In the genomic region with DNA sequence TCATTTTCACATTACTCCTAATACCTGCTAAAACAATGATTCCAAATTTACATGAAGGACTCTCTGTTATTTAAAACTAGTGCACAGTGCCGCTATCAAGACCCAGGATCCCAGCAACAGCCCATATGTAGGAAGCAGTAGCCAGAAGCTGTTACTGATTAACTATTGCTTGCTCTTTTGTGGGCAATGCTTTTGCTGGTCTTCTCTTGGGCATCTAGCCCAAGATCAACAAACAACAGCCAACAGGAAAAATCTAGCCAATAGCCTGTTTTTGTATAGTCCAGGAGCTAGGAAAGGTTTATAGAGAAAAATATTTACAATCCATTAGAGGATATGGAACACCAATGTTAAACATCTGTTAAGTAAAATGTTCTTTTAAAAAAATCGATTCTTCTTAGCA, we compare ENCODE assay signal across 1 cellular context.
TF ChIP-seq lines count a peak whose summit lies in the region.

No MANE protein-coding gene starts in this region.

TF ChIP-seq in HepG2, 621 proteins besides CTCF, POLR2A, EP300 and RAD21 (continued from another document):
- TF ChIP-seq, protein P1, sequence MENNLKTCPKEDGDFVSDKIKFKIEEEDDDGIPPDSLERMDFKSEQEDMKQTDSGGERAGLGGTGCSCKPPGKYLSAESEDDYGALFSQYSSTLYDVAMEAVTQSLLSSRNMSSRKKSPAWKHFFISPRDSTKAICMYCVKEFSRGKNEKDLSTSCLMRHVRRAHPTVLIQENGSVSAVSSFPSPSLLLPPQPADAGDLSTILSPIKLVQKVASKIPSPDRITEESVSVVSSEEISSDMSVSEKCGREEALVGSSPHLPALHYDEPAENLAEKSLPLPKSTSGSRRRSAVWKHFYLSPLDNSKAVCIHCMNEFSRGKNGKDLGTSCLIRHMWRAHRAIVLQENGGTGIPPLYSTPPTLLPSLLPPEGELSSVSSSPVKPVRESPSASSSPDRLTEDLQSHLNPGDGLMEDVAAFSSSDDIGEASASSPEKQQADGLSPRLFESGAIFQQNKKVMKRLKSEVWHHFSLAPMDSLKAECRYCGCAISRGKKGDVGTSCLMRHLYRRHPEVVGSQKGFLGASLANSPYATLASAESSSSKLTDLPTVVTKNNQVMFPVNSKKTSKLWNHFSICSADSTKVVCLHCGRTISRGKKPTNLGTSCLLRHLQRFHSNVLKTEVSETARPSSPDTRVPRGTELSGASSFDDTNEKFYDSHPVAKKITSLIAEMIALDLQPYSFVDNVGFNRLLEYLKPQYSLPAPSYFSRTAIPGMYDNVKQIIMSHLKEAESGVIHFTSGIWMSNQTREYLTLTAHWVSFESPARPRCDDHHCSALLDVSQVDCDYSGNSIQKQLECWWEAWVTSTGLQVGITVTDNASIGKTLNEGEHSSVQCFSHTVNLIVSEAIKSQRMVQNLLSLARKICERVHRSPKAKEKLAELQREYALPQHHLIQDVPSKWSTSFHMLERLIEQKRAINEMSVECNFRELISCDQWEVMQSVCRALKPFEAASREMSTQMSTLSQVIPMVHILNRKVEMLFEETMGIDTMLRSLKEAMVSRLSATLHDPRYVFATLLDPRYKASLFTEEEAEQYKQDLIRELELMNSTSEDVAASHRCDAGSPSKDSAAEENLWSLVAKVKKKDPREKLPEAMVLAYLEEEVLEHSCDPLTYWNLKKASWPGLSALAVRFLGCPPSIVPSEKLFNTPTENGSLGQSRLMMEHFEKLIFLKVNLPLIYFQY (CRISPR knock-in tag; IDR thresholded peaks at IDR 0.05; ENCODE audit: borderline replicate concordance): 0 out of 2 replicates have a peak, but pooled peaks have one; percentile 29
- TF ChIP-seq SRF (IDR thresholded peaks at IDR 0.05; ENCODE audit: low read depth, low read length): peak; percentile 48; the same call in 1 of the 2 replicates
- TF ChIP-seq, protein P2, sequence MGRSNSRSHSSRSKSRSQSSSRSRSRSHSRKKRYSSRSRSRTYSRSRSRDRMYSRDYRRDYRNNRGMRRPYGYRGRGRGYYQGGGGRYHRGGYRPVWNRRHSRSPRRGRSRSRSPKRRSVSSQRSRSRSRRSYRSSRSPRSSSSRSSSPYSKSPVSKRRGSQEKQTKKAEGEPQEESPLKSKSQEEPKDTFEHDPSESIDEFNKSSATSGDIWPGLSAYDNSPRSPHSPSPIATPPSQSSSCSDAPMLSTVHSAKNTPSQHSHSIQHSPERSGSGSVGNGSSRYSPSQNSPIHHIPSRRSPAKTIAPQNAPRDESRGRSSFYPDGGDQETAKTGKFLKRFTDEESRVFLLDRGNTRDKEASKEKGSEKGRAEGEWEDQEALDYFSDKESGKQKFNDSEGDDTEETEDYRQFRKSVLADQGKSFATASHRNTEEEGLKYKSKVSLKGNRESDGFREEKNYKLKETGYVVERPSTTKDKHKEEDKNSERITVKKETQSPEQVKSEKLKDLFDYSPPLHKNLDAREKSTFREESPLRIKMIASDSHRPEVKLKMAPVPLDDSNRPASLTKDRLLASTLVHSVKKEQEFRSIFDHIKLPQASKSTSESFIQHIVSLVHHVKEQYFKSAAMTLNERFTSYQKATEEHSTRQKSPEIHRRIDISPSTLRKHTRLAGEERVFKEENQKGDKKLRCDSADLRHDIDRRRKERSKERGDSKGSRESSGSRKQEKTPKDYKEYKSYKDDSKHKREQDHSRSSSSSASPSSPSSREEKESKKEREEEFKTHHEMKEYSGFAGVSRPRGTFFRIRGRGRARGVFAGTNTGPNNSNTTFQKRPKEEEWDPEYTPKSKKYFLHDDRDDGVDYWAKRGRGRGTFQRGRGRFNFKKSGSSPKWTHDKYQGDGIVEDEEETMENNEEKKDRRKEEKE (IDR thresholded peaks at IDR 0.05): no peak
- TF ChIP-seq CREB1 (IDR thresholded peaks at IDR 0.05): no peak
- no peak for TF ChIP-seq CREB1 (CRISPR knock-in tag; IDR thresholded peaks at IDR 0.05)
- TF ChIP-seq, protein P3, sequence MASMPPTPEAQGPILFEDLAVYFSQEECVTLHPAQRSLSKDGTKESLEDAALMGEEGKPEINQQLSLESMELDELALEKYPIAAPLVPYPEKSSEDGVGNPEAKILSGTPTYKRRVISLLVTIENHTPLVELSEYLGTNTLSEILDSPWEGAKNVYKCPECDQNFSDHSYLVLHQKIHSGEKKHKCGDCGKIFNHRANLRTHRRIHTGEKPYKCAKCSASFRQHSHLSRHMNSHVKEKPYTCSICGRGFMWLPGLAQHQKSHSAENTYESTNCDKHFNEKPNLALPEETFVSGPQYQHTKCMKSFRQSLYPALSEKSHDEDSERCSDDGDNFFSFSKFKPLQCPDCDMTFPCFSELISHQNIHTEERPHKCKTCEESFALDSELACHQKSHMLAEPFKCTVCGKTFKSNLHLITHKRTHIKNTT (CRISPR knock-in tag; IDR thresholded peaks at IDR 0.05): no peak
- no peak for TF ChIP-seq ZNF589 (CRISPR knock-in tag; conservative IDR thresholded peaks at IDR 0.05)
- no peak for TF ChIP-seq RELA (CRISPR knock-in tag; IDR thresholded peaks at IDR 0.05)
- peak; percentile 92 for TF ChIP-seq HNRNPUL1 (IDR thresholded peaks at IDR 0.05; ENCODE audit: low read depth, low read length)
- no peak for TF ChIP-seq NR2F6 (IDR thresholded peaks at IDR 0.05)
- peak; percentile 38; the same call in 1 of the 2 replicates for TF ChIP-seq NR2F6 (CRISPR knock-in tag; IDR thresholded peaks at IDR 0.05)
- no peak for TF ChIP-seq TCF7 (IDR thresholded peaks at IDR 0.05; ENCODE audit: low read depth)
- no peak for TF ChIP-seq PLRG1 (conservative IDR thresholded peaks at IDR 0.05)
- TF ChIP-seq, protein P4, sequence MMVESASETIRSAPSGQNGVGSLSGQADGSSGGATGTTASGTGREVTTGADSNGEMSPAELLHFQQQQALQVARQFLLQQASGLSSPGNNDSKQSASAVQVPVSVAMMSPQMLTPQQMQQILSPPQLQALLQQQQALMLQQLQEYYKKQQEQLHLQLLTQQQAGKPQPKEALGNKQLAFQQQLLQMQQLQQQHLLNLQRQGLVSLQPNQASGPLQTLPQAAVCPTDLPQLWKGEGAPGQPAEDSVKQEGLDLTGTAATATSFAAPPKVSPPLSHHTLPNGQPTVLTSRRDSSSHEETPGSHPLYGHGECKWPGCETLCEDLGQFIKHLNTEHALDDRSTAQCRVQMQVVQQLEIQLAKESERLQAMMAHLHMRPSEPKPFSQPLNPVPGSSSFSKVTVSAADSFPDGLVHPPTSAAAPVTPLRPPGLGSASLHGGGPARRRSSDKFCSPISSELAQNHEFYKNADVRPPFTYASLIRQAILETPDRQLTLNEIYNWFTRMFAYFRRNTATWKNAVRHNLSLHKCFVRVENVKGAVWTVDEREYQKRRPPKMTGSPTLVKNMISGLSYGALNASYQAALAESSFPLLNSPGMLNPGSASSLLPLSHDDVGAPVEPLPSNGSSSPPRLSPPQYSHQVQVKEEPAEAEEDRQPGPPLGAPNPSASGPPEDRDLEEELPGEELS (CRISPR knock-in tag; IDR thresholded peaks at IDR 0.05): peak; percentile 73
- no peak for TF ChIP-seq DNMT1 (CRISPR knock-in tag; IDR thresholded peaks at IDR 0.05)
- TF ChIP-seq TP53 (CRISPR knock-in tag; conservative IDR thresholded peaks at IDR 0.05): no peak
- peak; percentile 61; the same call in 1 of the 2 replicates for TF ChIP-seq HMG20A (CRISPR knock-in tag; IDR thresholded peaks at IDR 0.05; ENCODE audit: borderline replicate concordance)
- TF ChIP-seq, protein P5, sequence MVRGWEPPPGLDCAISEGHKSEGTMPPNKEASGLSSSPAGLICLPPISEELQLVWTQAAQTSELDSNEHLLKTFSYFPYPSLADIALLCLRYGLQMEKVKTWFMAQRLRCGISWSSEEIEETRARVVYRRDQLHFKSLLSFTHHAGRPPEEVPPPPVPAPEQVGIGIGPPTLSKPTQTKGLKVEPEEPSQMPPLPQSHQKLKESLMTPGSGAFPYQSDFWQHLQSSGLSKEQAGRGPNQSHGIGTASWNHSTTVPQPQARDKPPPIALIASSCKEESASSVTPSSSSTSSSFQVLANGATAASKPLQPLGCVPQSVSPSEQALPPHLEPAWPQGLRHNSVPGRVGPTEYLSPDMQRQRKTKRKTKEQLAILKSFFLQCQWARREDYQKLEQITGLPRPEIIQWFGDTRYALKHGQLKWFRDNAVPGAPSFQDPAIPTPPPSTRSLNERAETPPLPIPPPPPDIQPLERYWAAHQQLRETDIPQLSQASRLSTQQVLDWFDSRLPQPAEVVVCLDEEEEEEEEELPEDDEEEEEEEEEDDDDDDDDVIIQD (CRISPR knock-in tag; IDR thresholded peaks at IDR 0.05; ENCODE audit: low read depth): peak; percentile 89; the same call in 1 of the 2 replicates
- no peak for TF ChIP-seq SUZ12 (IDR thresholded peaks at IDR 0.05; ENCODE audit: low read depth, low read length)
- TF ChIP-seq TAF15 (IDR thresholded peaks at IDR 0.05; ENCODE audit: low read depth, low read length, poor library complexity, severe bottlenecking): no peak
- TF ChIP-seq ZNF530 (CRISPR knock-in tag; IDR thresholded peaks at IDR 0.05; ENCODE audit: low read depth): no peak
- TF ChIP-seq MEIS2 (CRISPR knock-in tag; IDR thresholded peaks at IDR 0.05): no peak
- no peak for TF ChIP-seq ARNTL (CRISPR knock-in tag; IDR thresholded peaks at IDR 0.05)
- no peak for TF ChIP-seq PHF21A (CRISPR knock-in tag; IDR thresholded peaks at IDR 0.05)
- TF ChIP-seq, protein P6, sequence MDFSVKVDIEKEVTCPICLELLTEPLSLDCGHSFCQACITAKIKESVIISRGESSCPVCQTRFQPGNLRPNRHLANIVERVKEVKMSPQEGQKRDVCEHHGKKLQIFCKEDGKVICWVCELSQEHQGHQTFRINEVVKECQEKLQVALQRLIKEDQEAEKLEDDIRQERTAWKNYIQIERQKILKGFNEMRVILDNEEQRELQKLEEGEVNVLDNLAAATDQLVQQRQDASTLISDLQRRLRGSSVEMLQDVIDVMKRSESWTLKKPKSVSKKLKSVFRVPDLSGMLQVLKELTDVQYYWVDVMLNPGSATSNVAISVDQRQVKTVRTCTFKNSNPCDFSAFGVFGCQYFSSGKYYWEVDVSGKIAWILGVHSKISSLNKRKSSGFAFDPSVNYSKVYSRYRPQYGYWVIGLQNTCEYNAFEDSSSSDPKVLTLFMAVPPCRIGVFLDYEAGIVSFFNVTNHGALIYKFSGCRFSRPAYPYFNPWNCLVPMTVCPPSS (IDR thresholded peaks at IDR 0.05): no peak
- TF ChIP-seq SRSF9 (IDR thresholded peaks at IDR 0.05; ENCODE audit: borderline replicate concordance, insufficient read depth, low read depth, low read length, poor library complexity, severe bottlenecking): no peak
- TF ChIP-seq ZNF75D (CRISPR knock-in tag; IDR thresholded peaks at IDR 0.05; ENCODE audit: borderline replicate concordance): no peak
